6 cellular contexts compared by ENCODE assay signal in genomic region chr17:21713020-21713419, GRCh38. TPM values are rescaled to one million over a fixed set of nuclear protein-coding genes. Genes with fewer than 3 reads are reported as not detected.
"Had no signal": no experiment of that assay in that cellular context is flagged by ENCODE, and none has a peak within 500 bp of the region (broad histone marks: within the 10 kb centered on the region; RNA-seq: fewer than 3 reads in every experiment).

No MANE protein-coding gene starts in this region.

RNA-seq across cellular contexts. Expression of gene KCNJ18, which starts 20.7 kb away (rescaled TPM):
- total RNA-seq: H1, H9, HepG2, HFFc6, HT1080 had no signal
- polyA plus RNA-seq: H1, HepG2, IgD-negative memory B cell had no signal
